26 cellular contexts compared by ENCODE assay signal in genomic region chr11:104361975-104362374, GRCh38.
"Had no signal": no experiment of that assay in that cellular context is flagged by ENCODE, and none has a peak within 500 bp of the region (broad histone marks: within the 10 kb centered on the region; RNA-seq: fewer than 3 reads in every experiment).

No MANE protein-coding gene starts in this region.

- H3K36me3 ChIP-seq: esophagus squamous epithelium, heart right ventricle, lower lobe of right lung, ovary, sigmoid colon, transverse colon, vagina had no signal

- H3K4me1 ChIP-seq: esophagus squamous epithelium, heart right ventricle, lower lobe of right lung, psoas muscle, sigmoid colon, transverse colon, vagina had no signal

- H3K27me3 ChIP-seq: esophagus squamous epithelium, heart right ventricle, ovary, sigmoid colon, transverse colon, vagina had no signal

- H3K36me3 Mint-ChIP-seq: stimulated activated memory B cell treated with anti-CD40 and anti-IgM and Interleukin-4, amounts not matched to agents 10 μg/mL and 1 μg/mL and 100 μg/mL, for 72 hours had no signal

- ATAC-seq: effector memory CD8-positive, alpha-beta T cell; heart right ventricle; left cardiac atrium; left ventricle myocardium superior; lower lobe of right lung; mucosa of descending colon; naive thymus-derived CD4-positive, alpha-beta T cell; psoas muscle; right cardiac atrium; stimulated activated memory B cell treated with anti-CD40 and anti-IgM and Interleukin-4, amounts not matched to agents 10 μg/mL and 1 μg/mL and 100 μg/mL, for 72 hours; stimulated activated naive CD8-positive, alpha-beta T cell treated with anti-CD3 and anti-CD28 coated beads, Interleukin-15, Interleukin-2, amounts not matched to agents 100 U/mL and 50 U/mL, for 24 hours had no signal

- H3K27ac ChIP-seq: esophagus squamous epithelium, heart right ventricle, lower lobe of right lung, ovary, psoas muscle, sigmoid colon, transverse colon, vagina had no signal

- H3K4me3 ChIP-seq: esophagus squamous epithelium, heart right ventricle, lower lobe of right lung, mucosa of descending colon, ovary, psoas muscle, sigmoid colon, transverse colon, vagina had no signal

- DNase-seq: cortex of kidney; effector memory CD8-positive, alpha-beta T cell; erythroblast; esophagus squamous epithelium; foreskin melanocyte; glutamatergic neuron; heart right ventricle; hippocampal formation; left cardiac atrium; left ventricle myocardium superior; lower lobe of right lung; mucosa of descending colon; naive thymus-derived CD4-positive, alpha-beta T cell; nucleus accumbens; ovary; posterior cingulate gyrus; psoas muscle; right cardiac atrium; sigmoid colon; stimulated activated CD4-positive, alpha-beta T cell treated with anti-CD3 and anti-CD28 coated beads, Interleukin-2, amount 100 ng/mL, for 24 hours; stimulated activated CD4-positive, alpha-beta T cell treated with anti-CD3 and anti-CD28 coated beads, Interleukin-4, amount 100 ng/mL, for 24 hours; stimulated activated naive CD8-positive, alpha-beta T cell treated with anti-CD3 and anti-CD28 coated beads, Interleukin-15, Interleukin-2, amounts not matched to agents 100 U/mL and 50 U/mL, for 24 hours; transverse colon had no signal

- H3K27ac Mint-ChIP-seq: effector memory CD8-positive, alpha-beta T cell; naive thymus-derived CD4-positive, alpha-beta T cell; nephron; stimulated activated memory B cell treated with anti-CD40 and anti-IgM and Interleukin-4, amounts not matched to agents 10 μg/mL and 1 μg/mL and 100 μg/mL, for 72 hours had no signal

- H3K9me3 ChIP-seq: lower lobe of right lung, mucosa of descending colon, ovary, psoas muscle, transverse colon, vagina had no signal

- H3K9me3 Mint-ChIP-seq: effector memory CD8-positive, alpha-beta T cell; nephron; stimulated activated memory B cell treated with anti-CD40 and anti-IgM and Interleukin-4, amounts not matched to agents 10 μg/mL and 1 μg/mL and 100 μg/mL, for 72 hours had no signal
